Comparison of ENCODE assay signal across 12 cellular contexts in the genomic region with DNA sequence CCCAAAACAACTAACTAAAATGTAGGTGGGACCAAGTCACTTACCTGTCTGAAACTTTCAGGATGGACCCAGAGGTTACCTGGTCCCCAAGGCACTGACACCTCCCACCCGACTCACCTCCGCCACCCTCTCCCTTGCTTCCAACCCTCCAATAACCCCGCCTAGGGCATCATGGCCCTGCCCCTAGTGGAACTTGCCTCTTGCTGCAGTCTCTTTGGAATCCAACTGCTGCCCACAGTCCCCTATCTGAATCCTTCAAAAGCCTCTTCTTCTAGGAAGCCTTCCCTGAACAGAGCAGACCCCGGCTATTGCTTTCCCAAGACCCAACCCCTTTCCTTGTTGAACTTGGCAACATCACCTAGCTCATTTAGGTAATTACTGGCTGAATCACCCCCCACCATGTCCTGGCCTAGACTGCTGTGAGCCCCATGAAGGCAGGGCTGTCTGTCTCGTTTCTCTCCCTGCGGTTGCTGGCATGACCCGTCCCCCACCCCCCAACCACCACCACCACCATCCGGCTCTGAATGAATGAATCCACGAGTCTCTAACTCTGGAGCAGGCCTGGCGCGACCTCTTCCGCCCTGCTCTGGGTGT. TPM values are rescaled to one million over a fixed set of nuclear protein-coding genes. Genes with fewer than 3 reads are reported as not detected.
A peak's percentile ranks its signal among the peaks of the same experiment; 100 is the strongest.
DNase-seq lines count a peak whose midpoint lies in the region; ATAC-seq and TF ChIP-seq lines count a peak whose summit lies in the region.
"Had no signal": no experiment of that assay in that cellular context is flagged by ENCODE, and none has a peak within 500 bp of the region (broad histone marks: within the 10 kb centered on the region; RNA-seq: fewer than 3 reads in every experiment).

No MANE protein-coding gene starts in this region.

- no peaks in the 10 kb centered on the region for H3K9me3 Mint-ChIP-seq in activated CD8-positive, alpha-beta T cell treated with anti-CD3 and anti-CD28 coated beads for 36 hours
- H3K9me3 Mint-ChIP-seq in activated CD8-positive, alpha-beta T cell treated with anti-CD3 and anti-CD28 coated beads, Interleukin-2, amount 10 ng/mL, durations not matched to agents 7 days and 5 days (ENCODE audit: insufficient read depth): no peaks in the 10 kb centered on the region
- no peaks in the 10 kb centered on the region for H3K9me3 Mint-ChIP-seq in natural killer cell

- no peaks in the 10 kb centered on the region for H3K79me2 ChIP-seq in PC-3 (ENCODE audit: low read length)

- no peak overlapping the region for H3K4me3 Mint-ChIP-seq in activated CD8-positive, alpha-beta T cell treated with anti-CD3 and anti-CD28 coated beads for 36 hours
- H3K4me3 Mint-ChIP-seq in activated CD8-positive, alpha-beta T cell treated with anti-CD3 and anti-CD28 coated beads, Interleukin-2, amount 10 ng/mL, durations not matched to agents 7 days and 5 days: no peak overlapping the region
- no peak overlapping the region for H3K4me3 Mint-ChIP-seq in natural killer cell

- no peaks in the 10 kb centered on the region for H3K4me1 Mint-ChIP-seq in activated CD8-positive, alpha-beta T cell treated with anti-CD3 and anti-CD28 coated beads for 36 hours (ENCODE audit: low read depth)
- H3K4me1 Mint-ChIP-seq in activated CD8-positive, alpha-beta T cell treated with anti-CD3 and anti-CD28 coated beads, Interleukin-2, amount 10 ng/mL, durations not matched to agents 7 days and 5 days (ENCODE audit: low read depth): no peaks in the 10 kb centered on the region
- no peaks in the 10 kb centered on the region for H3K4me1 Mint-ChIP-seq in natural killer cell

- H3K27ac Mint-ChIP-seq in activated CD8-positive, alpha-beta T cell treated with anti-CD3 and anti-CD28 coated beads for 36 hours: no peak overlapping the region
- no peak overlapping the region for H3K27ac Mint-ChIP-seq in activated CD8-positive, alpha-beta T cell treated with anti-CD3 and anti-CD28 coated beads, Interleukin-2, amount 10 ng/mL, durations not matched to agents 7 days and 5 days
- H3K27ac Mint-ChIP-seq in natural killer cell: no peak overlapping the region

- H2AFZ ChIP-seq in PC-3 (ENCODE audit: low read length): no peak overlapping the region

- no peaks in the 10 kb centered on the region for H3K36me3 Mint-ChIP-seq in activated CD8-positive, alpha-beta T cell treated with anti-CD3 and anti-CD28 coated beads for 36 hours (ENCODE audit: low read depth)
- H3K36me3 Mint-ChIP-seq in activated CD8-positive, alpha-beta T cell treated with anti-CD3 and anti-CD28 coated beads, Interleukin-2, amount 10 ng/mL, durations not matched to agents 7 days and 5 days (ENCODE audit: low read depth): no peaks in the 10 kb centered on the region
- no peaks in the 10 kb centered on the region for H3K36me3 Mint-ChIP-seq in natural killer cell

- intact Hi-C loops in activated CD8-positive, alpha-beta T cell treated with anti-CD3 and anti-CD28 coated beads for 36 hours (cut with micrococcal nuclease): no loop called here
- intact Hi-C loops in PC-3 (cut with micrococcal nuclease) (no loop called here), natural killer cell (cut with micrococcal nuclease) (no loop called here)

- H3K9me3 ChIP-seq in PC-3 (ENCODE audit: low read length): no peaks in the 10 kb centered on the region

- H3K36me3 ChIP-seq in PC-3 (ENCODE audit: low read depth, low read length): no peaks in the 10 kb centered on the region

- no peak for DNase-seq in activated CD8-positive, alpha-beta T cell treated with anti-CD3 and anti-CD28 coated beads for 36 hours
- no peak for DNase-seq in activated CD8-positive, alpha-beta T cell treated with anti-CD3 and anti-CD28 coated beads, Interleukin-2, amount 10 ng/mL, durations not matched to agents 7 days and 5 days
- DNase-seq in PC-3: no peak
- DNase-seq in erythroblast (lab: John Stamatoyannopoulos, UW): peak; percentile 27 to 29
- no peak for DNase-seq in activated CD8-positive, alpha-beta memory T cell treated with anti-CD3 and anti-CD28 coated beads, Interleukin-2, amount 50 U/mL, for 48 hours
- no peak for DNase-seq in natural killer cell
- DNase-seq: activated T-cell treated with anti-CD3 and anti-CD28 coated beads, Interleukin-2, amount 50 U/mL, for 1 hour; stimulated activated CD4-positive, alpha-beta T cell treated with anti-CD3 and anti-CD28 coated beads, Interleukin-15, amount 100 ng/mL, for 24 hours; stimulated activated naive CD4-positive, alpha-beta T cell treated with Interleukin-2 at 50 U/mL for 16 hours; T-helper 9 cell had no signal

- H3F3A ChIP-seq in PC-3 (ENCODE audit: low read length, unreplicated experiment): no peaks in the 10 kb centered on the region

- no peak overlapping the region for H3K4me2 ChIP-seq in PC-3 (ENCODE audit: low read length)

- no peaks in the 10 kb centered on the region for H4K20me1 ChIP-seq in PC-3 (ENCODE audit: low read length)

- no peaks in the 10 kb centered on the region for H3K9me2 ChIP-seq in PC-3 (replicated peaks; ENCODE audit: low read length)

- H3K4me3 ChIP-seq in PC-3 (ENCODE audit: low read length): no peak overlapping the region

- TF ChIP-seq POLR2A in erythroblast (IDR thresholded peaks at IDR 0.05; ENCODE audit: low read length): no peak

- no peaks in the 10 kb centered on the region for H3K27me3 ChIP-seq in PC-3 (ENCODE audit: low read length)

- H3K9ac ChIP-seq in PC-3 (ENCODE audit: low read length): no peak overlapping the region

- no peak overlapping the region for H3K27ac ChIP-seq in PC-3 (ENCODE audit: low read length)
- H3K27ac ChIP-seq in temporal lobe (ENCODE audit: low read depth, low read length): peak overlapping the region; percentile 96

- CTCF ChIA-PET in activated CD8-positive, alpha-beta T cell treated with anti-CD3 and anti-CD28 coated beads for 36 hours (lab: Charles Lee): interaction anchor here (1.5 kb wide), 1 partner anchor 23 kb away, joined by 4 read pairs; no protein-coding TSS in a partner anchor
- CTCF ChIA-PET in activated CD8-positive, alpha-beta T cell treated with anti-CD3 and anti-CD28 coated beads, Interleukin-2, amount 10 ng/mL, durations not matched to agents 7 days and 5 days (lab: Charles Lee): no interaction called here
- CTCF ChIA-PET in PC-3 (lab: Charles Lee): no interaction called here

- H3K27me3 Mint-ChIP-seq in activated CD8-positive, alpha-beta T cell treated with anti-CD3 and anti-CD28 coated beads for 36 hours: peaks cover 14% of the 10 kb centered on the region
- H3K27me3 Mint-ChIP-seq in activated CD8-positive, alpha-beta T cell treated with anti-CD3 and anti-CD28 coated beads, Interleukin-2, amount 10 ng/mL, durations not matched to agents 7 days and 5 days (ENCODE audit: low read depth): peaks cover 4% of the 10 kb centered on the region
- peaks cover 0 to 10% of the 10 kb centered on the region in 2 donors for H3K27me3 Mint-ChIP-seq in natural killer cell (ENCODE audit: low read depth in 2 of 2)

- no peaks in the 10 kb centered on the region for H3K4me1 ChIP-seq in PC-3 (ENCODE audit: insufficient read depth, low read length)

- POLR2A ChIA-PET in activated CD8-positive, alpha-beta T cell treated with anti-CD3 and anti-CD28 coated beads for 36 hours (lab: Charles Lee): no interaction called here
- POLR2A ChIA-PET in activated CD8-positive, alpha-beta T cell treated with anti-CD3 and anti-CD28 coated beads, Interleukin-2, amount 10 ng/mL, durations not matched to agents 7 days and 5 days (lab: Charles Lee): interaction anchor here (0.8 kb wide), 1 partner anchor 117 kb away, joined by 3 read pairs; no protein-coding TSS in a partner anchor
- POLR2A ChIA-PET in PC-3 (lab: Charles Lee; ENCODE audit: unreplicated experiment): no interaction called here

- BruUV-seq in PC-3 (replicated peaks; lab: Mats Ljungman, UMichigan): no TSS peak

- ATAC-seq in activated CD8-positive, alpha-beta T cell treated with anti-CD3 and anti-CD28 coated beads for 36 hours: peak; percentile 39
- ATAC-seq in activated CD8-positive, alpha-beta T cell treated with anti-CD3 and anti-CD28 coated beads, Interleukin-2, amount 10 ng/mL, durations not matched to agents 7 days and 5 days: no peak
- ATAC-seq in PC-3: no peak
- ATAC-seq in GM21447 (IDR thresholded peaks at IDR 0.05; ENCODE audit: unreplicated experiment): no peak
- ATAC-seq in natural killer cell: no peak

- TF ChIP-seq CTCF in activated CD8-positive, alpha-beta T cell treated with anti-CD3 and anti-CD28 coated beads for 36 hours (IDR thresholded peaks at IDR 0.05): no peak
- TF ChIP-seq CTCF in PC-3 (conservative IDR thresholded peaks at IDR 0.05; ENCODE audit: low read depth, low read length): peak; percentile 34; the same call in 1 of the 2 replicates
- no peak for TF ChIP-seq CTCF in natural killer cell (IDR thresholded peaks at IDR 0.05)

RNA-seq across cellular contexts. Expression of a gene that starts 9.4 kb away (rescaled TPM):
- under 1 TPM in 1 of 2 experiments, not detected in 1; 0.09 TPM for total RNA-seq in activated CD8-positive, alpha-beta T cell treated with anti-CD3 and anti-CD28 coated beads for 36 hours
- total RNA-seq in activated CD8-positive, alpha-beta T cell treated with anti-CD3 and anti-CD28 coated beads, Interleukin-2, amount 10 ng/mL, durations not matched to agents 7 days and 5 days: not detected
- total RNA-seq in PC-3 (2014; rRNA removed): not detected in 2 replicates
- 5.4 TPM for total RNA-seq in temporal lobe
- total RNA-seq in natural killer cell: not detected

Comparison
In these comparisons a context has a peak if more than half of its experiments do, and no peak if none do; other contexts are left out.
1. DNase-seq: peak in erythroblast (2 of 2); none in activated CD8-positive, alpha-beta T cell treated with anti-CD3 and anti-CD28 coated beads for 36 hours (single experiment), activated CD8-positive, alpha-beta T cell treated with anti-CD3 and anti-CD28 coated beads, Interleukin-2, amount 10 ng/mL, durations not matched to agents 7 days and 5 days (single experiment), PC-3 (single experiment), activated CD8-positive, alpha-beta memory T cell treated with anti-CD3 and anti-CD28 coated beads, Interleukin-2, amount 50 U/mL, for 48 hours (single experiment) and natural killer cell (single experiment).